Comparison of ENCODE assay signal across 8 cellular contexts in the genomic region with DNA sequence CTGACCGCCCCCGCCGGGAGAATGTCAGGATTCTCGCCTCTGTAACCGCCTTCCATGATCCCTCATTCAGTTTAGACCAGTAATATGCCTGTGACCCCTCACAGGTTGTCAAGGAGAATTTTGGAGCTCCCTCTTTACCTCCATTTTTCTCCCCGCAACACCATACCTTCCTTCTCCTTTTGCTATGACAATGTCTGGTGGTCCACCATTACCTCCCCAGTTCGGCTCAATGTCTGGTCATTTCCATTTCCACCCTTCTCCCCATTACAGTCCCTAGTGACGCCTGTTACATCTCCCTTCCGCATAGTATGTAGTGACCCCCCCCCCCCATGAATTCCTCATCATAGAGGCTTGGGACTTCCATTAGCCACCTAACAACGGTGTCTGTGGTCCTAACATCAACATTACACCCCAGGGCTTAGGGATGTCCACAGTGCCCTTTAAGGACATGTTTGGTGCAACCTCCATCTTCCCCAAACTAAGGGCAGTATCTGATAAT. TPM values are rescaled to one million over a fixed set of nuclear protein-coding genes. Genes with fewer than 3 reads are reported as not detected.
DNase-seq lines count a peak whose midpoint lies in the region; TF ChIP-seq lines count a peak whose summit lies in the region.

No MANE protein-coding gene starts in this region.

- H3K9ac ChIP-seq in BLaER1, result peak overlapping the region; percentile 83

- H3K4me2 ChIP-seq in BLaER1, result peak overlapping the region; percentile 68

- H3K36me3 Mint-ChIP-seq in nephron progenitor cell (ENCODE audit: low read depth), result peaks cover 20% of the 10 kb centered on the region

- H3K9me3 Mint-ChIP-seq in nephron progenitor cell, result peaks cover 60% of the 10 kb centered on the region

- peaks cover 46% of the 10 kb centered on the region for H4K20me1 ChIP-seq in BLaER1

- H3K9me3 ChIP-seq in BLaER1, result no peaks in the 10 kb centered on the region
- H3K9me3 ChIP-seq in MG63, result no peaks in the 10 kb centered on the region
- H3K9me3 ChIP-seq in ectodermal cell (ENCODE audit: control insufficient read depth, low read length), result no peaks in the 10 kb centered on the region

- H3K4me3 Mint-ChIP-seq in nephron progenitor cell, result peak overlapping the region; percentile 94

- whole genome bisulfite sequencing in ectodermal cell, 2 experiments, result 10 to 13% methylated on average over 10 of the region's 10 CpGs

- H3K4me3 ChIP-seq in BLaER1, result peak overlapping the region; percentile 68
- peak overlapping the region; percentile 88 for H3K4me3 ChIP-seq in MG63
- peak overlapping the region; percentile 61 for H3K4me3 ChIP-seq in ectodermal cell (ENCODE audit: insufficient read depth, low read depth, low read length)

- H3K4me1 Mint-ChIP-seq in nephron progenitor cell, result peaks cover 42% of the 10 kb centered on the region

- H3K36me3 ChIP-seq in BLaER1 (peaks cover 23% of the 10 kb centered on the region), MG63 (peaks cover 11% of the 10 kb centered on the region), ectodermal cell (ENCODE audit: control insufficient read depth, insufficient read depth, low read length) (no peaks in the 10 kb centered on the region)

- H3K27me3 ChIP-seq in BLaER1, result peaks cover 15% of the 10 kb centered on the region; the same call in 1 of the 2 replicates
- no peaks in the 10 kb centered on the region for H3K27me3 ChIP-seq in MG63
- H3K27me3 ChIP-seq in ectodermal cell (ENCODE audit: control insufficient read depth, insufficient read depth, low read length, poor library complexity, severe bottlenecking), result no peaks in the 10 kb centered on the region

- peak overlapping the region; percentile 68 for H3K27ac Mint-ChIP-seq in nephron progenitor cell

- DNase-seq in MG63 (no peak), nephron progenitor cell (no peak), D341Med (ENCODE audit: low spot score) (no peak), DMS79 (lab: John Stamatoyannopoulos, UW) (no peak), SKM-1 (lab: John Stamatoyannopoulos, UW; ENCODE audit: unreplicated experiment) (no peak)
- no peak for DNase-seq in activated CD4-positive, alpha-beta T cell treated with anti-CD3 and anti-CD28 coated beads for 1 hour

- peak overlapping the region; percentile 92; the same call in 1 of the 2 replicates for H3K27ac ChIP-seq in BLaER1
- H3K27ac ChIP-seq in ectodermal cell (ENCODE audit: insufficient read depth, low read depth, low read length, poor library complexity, severe bottlenecking), result no peak overlapping the region

- H3K27me3 Mint-ChIP-seq in nephron progenitor cell (ENCODE audit: low read depth, poor library complexity), result no peaks in the 10 kb centered on the region

- H3K4me1 ChIP-seq in BLaER1 (peaks cover 31% of the 10 kb centered on the region), ectodermal cell (ENCODE audit: control insufficient read depth, insufficient read depth, low read length) (no peaks in the 10 kb centered on the region)

- no peak for TF ChIP-seq CTCF in nephron progenitor cell (IDR thresholded peaks at IDR 0.05)

RNA-seq across cellular contexts. Expression of gene ARAF, which starts 0.7 kb away (rescaled TPM):
- total RNA-seq in MG63 (2014; rRNA removed; shearing (Covaris generic); ENCODE audit: low replicate concordance), result 2.0 and 9.3 TPM in 2 replicates
- 51.4 TPM for polyA plus RNA-seq in ectodermal cell (2013, experiment 1 of 4)
- polyA plus RNA-seq in ectodermal cell (2013, experiment 2 of 4), result 51.6 TPM
- 42.9 TPM for polyA plus RNA-seq in ectodermal cell (2013, experiment 3 of 4)
- polyA plus RNA-seq in ectodermal cell (2013, experiment 4 of 4), result 41.3 TPM

RNA-seq across cellular contexts. Expression of gene TIMP1, which starts 20.5 kb away (rescaled TPM):
- total RNA-seq in MG63 (2014; rRNA removed; shearing (Covaris generic); ENCODE audit: low replicate concordance), result 162 and 333 TPM in 2 replicates
- 66.8 TPM for polyA plus RNA-seq in ectodermal cell (2013, experiment 1 of 4)
- polyA plus RNA-seq in ectodermal cell (2013, experiment 2 of 4), result 81.5 TPM
- 69.9 TPM for polyA plus RNA-seq in ectodermal cell (2013, experiment 3 of 4)
- polyA plus RNA-seq in ectodermal cell (2013, experiment 4 of 4), result 88.3 TPM

RNA-seq across cellular contexts. Expression of gene SYN1, which starts 58.0 kb away (rescaled TPM):
- 0.26 TPM in 1 of 2 replicates, not detected in the other for total RNA-seq in MG63 (2014; rRNA removed; shearing (Covaris generic); ENCODE audit: low replicate concordance)
- 4.4 TPM for polyA plus RNA-seq in ectodermal cell (2013, experiment 1 of 4)
- polyA plus RNA-seq in ectodermal cell (2013, experiment 2 of 4), result 2.7 TPM
- 2.8 TPM for polyA plus RNA-seq in ectodermal cell (2013, experiment 3 of 4)
- polyA plus RNA-seq in ectodermal cell (2013, experiment 4 of 4), result 2.5 TPM
